ENCODE assay signal across 8 cellular contexts in the genomic region with DNA sequence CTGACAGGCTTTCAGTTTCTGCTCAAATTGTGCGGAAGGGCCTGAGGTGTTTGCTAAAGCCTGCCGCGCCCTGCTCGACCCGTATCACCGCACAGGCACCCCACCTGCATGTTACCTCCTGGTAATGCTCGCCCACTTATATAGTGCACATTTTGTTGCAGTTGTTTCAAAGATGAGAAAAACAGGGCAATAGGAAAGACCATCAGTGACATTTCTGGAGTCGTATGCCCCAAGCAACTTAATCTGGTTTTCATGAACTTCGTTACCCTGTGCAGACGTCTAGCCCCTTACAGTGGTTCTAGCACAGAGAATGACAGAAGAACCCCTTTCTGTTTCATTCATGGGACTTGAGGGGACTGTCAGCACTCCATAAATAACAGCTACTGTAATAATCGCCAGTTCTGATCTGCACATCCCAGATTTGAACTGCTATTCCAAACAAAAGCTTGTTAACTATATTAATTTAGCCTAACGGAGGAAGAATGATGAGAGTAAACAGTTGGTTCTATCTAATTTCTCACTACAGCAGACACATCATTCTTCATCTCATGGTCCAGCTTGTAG. TPM values are rescaled to one million over a fixed set of nuclear protein-coding genes. Genes with fewer than 3 reads are reported as not detected.
DNase-seq lines count a peak whose midpoint lies in the region; ATAC-seq and TF ChIP-seq lines count a peak whose summit lies in the region.

No MANE protein-coding gene starts in this region.

- H3K4me3 ChIP-seq in GM12864 (ENCODE audit: low read depth, low read length), result peak overlapping the region; percentile 57
- peak overlapping the region; percentile 56; the same call in 1 of the 2 replicates for H3K4me3 ChIP-seq in Jurkat, Clone E6-1 (ENCODE audit: low read length)

- peak overlapping the region; percentile 83 for H3K4me3 Mint-ChIP-seq in dendritic cell treated with granulocyte-macrophage colony-stimulating factor and Interleukin-4, amounts not matched to agents 40 ng/mL and 50 ng/mL, for 4 days
- H3K4me3 Mint-ChIP-seq in nephron progenitor cell, result peak overlapping the region; percentile 85

- H3K36me3 Mint-ChIP-seq in dendritic cell treated with granulocyte-macrophage colony-stimulating factor and Interleukin-4, amounts not matched to agents 40 ng/mL and 50 ng/mL, for 4 days (ENCODE audit: low read depth), result peaks cover 25% of the 10 kb centered on the region
- H3K36me3 Mint-ChIP-seq in nephron progenitor cell (ENCODE audit: low read depth), result peaks cover 28% of the 10 kb centered on the region

- peaks cover 34% of the 10 kb centered on the region for H3K4me1 Mint-ChIP-seq in dendritic cell treated with granulocyte-macrophage colony-stimulating factor and Interleukin-4, amounts not matched to agents 40 ng/mL and 50 ng/mL, for 4 days (ENCODE audit: low read depth)
- H3K4me1 Mint-ChIP-seq in nephron progenitor cell, result peaks cover 52% of the 10 kb centered on the region

- peaks cover 5% of the 10 kb centered on the region for H3K27me3 Mint-ChIP-seq in dendritic cell treated with granulocyte-macrophage colony-stimulating factor and Interleukin-4, amounts not matched to agents 40 ng/mL and 50 ng/mL, for 4 days
- peaks cover 3% of the 10 kb centered on the region for H3K27me3 Mint-ChIP-seq in nephron progenitor cell (ENCODE audit: low read depth, poor library complexity)

- no peaks in the 10 kb centered on the region for H3K9me3 Mint-ChIP-seq in dendritic cell treated with granulocyte-macrophage colony-stimulating factor and Interleukin-4, amounts not matched to agents 40 ng/mL and 50 ng/mL, for 4 days
- no peaks in the 10 kb centered on the region for H3K9me3 Mint-ChIP-seq in nephron progenitor cell

- ATAC-seq in GM21576 (IDR thresholded peaks at IDR 0.05; ENCODE audit: unreplicated experiment), result peak; percentile 22

- intact Hi-C loops in dendritic cell treated with granulocyte-macrophage colony-stimulating factor and Interleukin-4, amounts not matched to agents 40 ng/mL and 50 ng/mL, for 4 days (cut with micrococcal nuclease), result loop anchor here (5.0 kb wide), 1 partner anchor 429 kb away; no protein-coding TSS in a partner anchor

- TF ChIP-seq CTCF in GM12864 (IDR thresholded peaks at IDR 0.05; ENCODE audit: low read depth, low read length, missing control alignments) (no peak), nephron progenitor cell (IDR thresholded peaks at IDR 0.05) (no peak)

- H3K27ac Mint-ChIP-seq in dendritic cell treated with granulocyte-macrophage colony-stimulating factor and Interleukin-4, amounts not matched to agents 40 ng/mL and 50 ng/mL, for 4 days, result peak overlapping the region; percentile 94
- H3K27ac Mint-ChIP-seq in nephron progenitor cell, result peak overlapping the region; percentile 75

- DNase-seq in GM12864 (ENCODE audit: low read depth) (peak; percentile 83), nephron progenitor cell (no peak), NCI-H2107 (lab: John Stamatoyannopoulos, UW) (no peak), DMS153 (lab: John Stamatoyannopoulos, UW) (no peak), AG08395 (ENCODE audit: low spot score) (no peak)
- no peak for DNase-seq in Jurkat, Clone E6-1 (ENCODE audit: low read depth, low spot score)

RNA-seq across cellular contexts. Expression of a gene that starts 0.9 kb away (rescaled TPM):
- polyA plus RNA-seq in Jurkat, Clone E6-1 (2012; ENCODE audit: insufficient read depth, insufficient read length), result 159 TPM
